22 cellular contexts compared by ENCODE assay signal in the genomic region with DNA sequence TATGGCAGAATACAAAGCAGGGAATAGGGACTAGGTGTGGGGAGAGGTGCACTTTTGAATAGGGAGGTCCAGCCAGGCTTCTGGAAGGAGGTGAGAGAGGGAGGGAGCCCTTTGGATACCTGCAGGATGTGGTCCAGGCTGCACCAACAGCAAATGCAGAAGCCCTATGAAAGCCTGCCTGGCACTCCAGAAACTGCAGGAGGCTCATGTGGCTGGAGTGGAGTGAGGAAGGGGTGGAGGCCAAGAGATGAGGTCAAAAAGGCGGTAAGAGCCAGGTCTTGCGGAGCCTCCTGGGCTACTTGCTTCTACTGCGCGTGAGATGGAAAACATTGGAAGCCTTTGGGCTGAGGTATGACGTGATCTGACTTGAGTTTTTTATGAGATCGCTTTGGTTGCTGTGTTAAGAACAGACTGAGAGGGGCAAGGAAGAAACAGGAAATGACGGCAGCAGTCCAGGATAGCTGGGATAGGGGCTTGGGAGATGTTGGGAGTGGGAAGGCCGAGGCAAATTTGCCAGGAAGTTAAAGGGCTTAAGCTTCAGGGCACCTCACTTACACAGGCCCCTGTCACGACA. TPM values are rescaled to one million over a fixed set of nuclear protein-coding genes. Genes with fewer than 3 reads are reported as not detected.
A peak's percentile ranks its signal among the peaks of the same experiment; 100 is the strongest.
DNase-seq lines count a peak whose midpoint lies in the region; ATAC-seq and TF ChIP-seq lines count a peak whose summit lies in the region.
"Had no signal": no experiment of that assay in that cellular context is flagged by ENCODE, and none has a peak within 500 bp of the region (broad histone marks: within the 10 kb centered on the region; RNA-seq: fewer than 3 reads in every experiment).

No MANE protein-coding gene starts in this region.

- H3K27ac ChIP-seq in thyroid gland (no peak overlapping the region), SJCRH30 (no peak overlapping the region)
- H3K27ac ChIP-seq: BLaER1, RWPE1 had no signal

- H3K36me3 ChIP-seq in thyroid gland: no peaks in the 10 kb centered on the region
- H3K36me3 ChIP-seq in SJCRH30: no peaks in the 10 kb centered on the region
- H3K36me3 ChIP-seq: BLaER1 had no signal

- peaks cover 14 to 34% of the 10 kb centered on the region in 2 donors for H3K4me1 Mint-ChIP-seq in natural killer cell treated with Interleukin-12 subunit alpha and Interleukin-12 subunit beta and Interleukin-15 and Interleukin-18, amount 100 ng/mL, for 72 hours (ENCODE audit: low read depth in 2 of 2)
- H3K4me1 Mint-ChIP-seq in natural killer cell: peaks cover 0 to 23% of the 10 kb centered on the region in 2 donors
- peaks cover 20 to 30% (median 30%) of the 10 kb centered on the region in 3 donors for H3K4me1 Mint-ChIP-seq in T-cell
- peaks cover 40% of the 10 kb centered on the region for H3K4me1 Mint-ChIP-seq in activated T-helper 2 cell treated with anti-CD3 and anti-CD28 coated beads, Interferon-gamma antibody, Interleukin-2, Interleukin-4, amounts not matched to agents 10 μg/mL and 5 μg/mL and 100 μg/mL, durations not matched to agents 14 hours and 24 hours and 36 hours (ENCODE audit: low read depth)
- H3K4me1 Mint-ChIP-seq in type B pancreatic cell (ENCODE audit: unreplicated experiment): no peaks in the 10 kb centered on the region

- peak overlapping the region; percentile 34 for H3K4me3 Mint-ChIP-seq in natural killer cell treated with Interleukin-12 subunit alpha and Interleukin-12 subunit beta and Interleukin-15 and Interleukin-18, amount 100 ng/mL, for 72 hours
- H3K4me3 Mint-ChIP-seq in natural killer cell (no peak overlapping the region), T-cell (no peak overlapping the region), type B pancreatic cell (no peak overlapping the region)
- H3K4me3 Mint-ChIP-seq in activated T-helper 2 cell treated with anti-CD3 and anti-CD28 coated beads, Interferon-gamma antibody, Interleukin-2, Interleukin-4, amounts not matched to agents 10 μg/mL and 5 μg/mL and 100 μg/mL, durations not matched to agents 14 hours and 24 hours and 36 hours (ENCODE audit: low read depth): no peak overlapping the region
- H3K4me3 Mint-ChIP-seq: CD4-positive, alpha-beta T cell had no signal

- H3K27me3 Mint-ChIP-seq in natural killer cell treated with Interleukin-12 subunit alpha and Interleukin-12 subunit beta and Interleukin-15 and Interleukin-18, amount 100 ng/mL, for 72 hours: peaks cover 2 to 8% of the 10 kb centered on the region in 2 donors
- H3K27me3 Mint-ChIP-seq in natural killer cell (ENCODE audit: low read depth in 2 of 2) (peaks cover 0 to 11% of the 10 kb centered on the region in 2 donors), T-cell (no peaks in the 10 kb centered on the region), type B pancreatic cell (peaks cover 44% of the 10 kb centered on the region)
- no peaks in the 10 kb centered on the region for H3K27me3 Mint-ChIP-seq in activated T-helper 2 cell treated with anti-CD3 and anti-CD28 coated beads, Interferon-gamma antibody, Interleukin-2, Interleukin-4, amounts not matched to agents 10 μg/mL and 5 μg/mL and 100 μg/mL, durations not matched to agents 14 hours and 24 hours and 36 hours (ENCODE audit: low read depth)
- H3K27me3 Mint-ChIP-seq: CD4-positive, alpha-beta T cell had no signal

- POLR2A ChIA-PET in T-cell (lab: Charles Lee): interaction anchor here in 1 of 2 donors (0.6 kb wide), 1 partner anchor 349 kb away, joined by 3 read pairs; no protein-coding TSS in a partner anchor

- intact Hi-C loops in natural killer cell (cut with micrococcal nuclease) (no loop called here), thyroid gland (cut with DNase I) (no loop called here)
- intact Hi-C loops in activated T-helper 2 cell treated with anti-CD3 and anti-CD28 coated beads, Interferon-gamma antibody, Interleukin-2, Interleukin-4, amounts not matched to agents 10 μg/mL and 5 μg/mL and 100 μg/mL, durations not matched to agents 14 hours and 24 hours and 36 hours (cut with micrococcal nuclease): loop anchor here (1.0 kb wide), 1 partner anchor 8 kb away; no protein-coding TSS in a partner anchor

- H3K4me3 ChIP-seq in thyroid gland (replicated peaks in 1 of 3): no peak overlapping the region
- H3K4me3 ChIP-seq in SJCRH30: no peak overlapping the region
- H3K4me3 ChIP-seq: BLaER1 had no signal

- ATAC-seq in natural killer cell treated with Interleukin-12 subunit alpha and Interleukin-12 subunit beta and Interleukin-15 and Interleukin-18, amount 100 ng/mL, for 72 hours: no peak
- ATAC-seq in natural killer cell: no peak
- ATAC-seq in T-cell (replicated peaks in 1 of 4): no peak

- no peaks in the 10 kb centered on the region for H3K9me3 ChIP-seq in thyroid gland
- no peaks in the 10 kb centered on the region for H3K9me3 ChIP-seq in SJCRH30 (replicated peaks)
- H3K9me3 ChIP-seq: BLaER1 had no signal

- CTCF ChIA-PET in T-cell (lab: Charles Lee): no interaction called here

- H3K27ac Mint-ChIP-seq in natural killer cell treated with Interleukin-12 subunit alpha and Interleukin-12 subunit beta and Interleukin-15 and Interleukin-18, amount 100 ng/mL, for 72 hours: peak overlapping the region; percentile 5 to 57
- no peak overlapping the region for H3K27ac Mint-ChIP-seq in natural killer cell
- peak overlapping the region; percentile 4 to 84 for H3K27ac Mint-ChIP-seq in T-cell
- H3K27ac Mint-ChIP-seq in activated T-helper 2 cell treated with anti-CD3 and anti-CD28 coated beads, Interferon-gamma antibody, Interleukin-2, Interleukin-4, amounts not matched to agents 10 μg/mL and 5 μg/mL and 100 μg/mL, durations not matched to agents 14 hours and 24 hours and 36 hours: peak overlapping the region; percentile 59
- no peak overlapping the region for H3K27ac Mint-ChIP-seq in type B pancreatic cell
- H3K27ac Mint-ChIP-seq: CD4-positive, alpha-beta T cell had no signal

- no peaks in the 10 kb centered on the region for H3K36me3 Mint-ChIP-seq in natural killer cell treated with Interleukin-12 subunit alpha and Interleukin-12 subunit beta and Interleukin-15 and Interleukin-18, amount 100 ng/mL, for 72 hours
- H3K36me3 Mint-ChIP-seq in natural killer cell (no peaks in the 10 kb centered on the region), T-cell (no peaks in the 10 kb centered on the region), type B pancreatic cell (no peaks in the 10 kb centered on the region)
- no peaks in the 10 kb centered on the region for H3K36me3 Mint-ChIP-seq in activated T-helper 2 cell treated with anti-CD3 and anti-CD28 coated beads, Interferon-gamma antibody, Interleukin-2, Interleukin-4, amounts not matched to agents 10 μg/mL and 5 μg/mL and 100 μg/mL, durations not matched to agents 14 hours and 24 hours and 36 hours (ENCODE audit: low read depth)

- H3K9me3 Mint-ChIP-seq in natural killer cell treated with Interleukin-12 subunit alpha and Interleukin-12 subunit beta and Interleukin-15 and Interleukin-18, amount 100 ng/mL, for 72 hours: no peaks in the 10 kb centered on the region
- no peaks in the 10 kb centered on the region for H3K9me3 Mint-ChIP-seq in natural killer cell
- no peaks in the 10 kb centered on the region for H3K9me3 Mint-ChIP-seq in T-cell
- H3K9me3 Mint-ChIP-seq in activated T-helper 2 cell treated with anti-CD3 and anti-CD28 coated beads, Interferon-gamma antibody, Interleukin-2, Interleukin-4, amounts not matched to agents 10 μg/mL and 5 μg/mL and 100 μg/mL, durations not matched to agents 14 hours and 24 hours and 36 hours: no peaks in the 10 kb centered on the region
- no peaks in the 10 kb centered on the region for H3K9me3 Mint-ChIP-seq in type B pancreatic cell
- H3K9me3 Mint-ChIP-seq: CD4-positive, alpha-beta T cell had no signal

- 82 to 89% methylated on average over 9 of the region's 9 CpGs for WGBS in thyroid gland, 2 donors

- no peaks in the 10 kb centered on the region for H3K27me3 ChIP-seq in thyroid gland
- no peaks in the 10 kb centered on the region for H3K27me3 ChIP-seq in SJCRH30
- H3K27me3 ChIP-seq: BLaER1 had no signal

- DNase-seq in natural killer cell treated with Interleukin-12 subunit alpha and Interleukin-12 subunit beta and Interleukin-15 and Interleukin-18, amount 100 ng/mL, for 72 hours (ENCODE audit: low spot score): no peak
- DNase-seq in natural killer cell (no peak), T-cell (no peak), type B pancreatic cell (ENCODE audit: extremely low spot score, unreplicated experiment) (peak; percentile 16), thyroid gland (no peak), SJCRH30 (no peak), retina (no peak)
- no peak for DNase-seq in activated T-helper 2 cell treated with anti-CD3 and anti-CD28 coated beads, Interferon-gamma antibody, Interleukin-2, Interleukin-4, amounts not matched to agents 10 μg/mL and 5 μg/mL and 100 μg/mL, durations not matched to agents 14 hours and 24 hours and 36 hours (ENCODE audit: low spot score)
- DNase-seq: Calu3; CD4-positive, alpha-beta T cell; DMS153; Kasumi-1; NCI-H1694; NCI-H2081; NCI-H2171; NCI-H345; NCI-H524; NCI-H774; NK-92 treated with Interleukin-12 subunit alpha and Interleukin-12 subunit beta, amount 100 ng/mL, for 24 hours; SHP77 treated with DMSO at 0.1 percent for 48 hours had no signal

- TF ChIP-seq POLR2A in thyroid gland (IDR thresholded peaks at IDR 0.05): no peak

- H3K4me1 ChIP-seq in thyroid gland (peaks cover 13 to 16% of the 10 kb centered on the region in 2 donors), SJCRH30 (no peaks in the 10 kb centered on the region)

- no peak for TF ChIP-seq CTCF in natural killer cell (IDR thresholded peaks at IDR 0.05)
- no peak for TF ChIP-seq CTCF in type B pancreatic cell (conservative IDR thresholded peaks at IDR 0.05)
- TF ChIP-seq CTCF in thyroid gland (IDR thresholded peaks at IDR 0.05): no peak

RNA-seq across cellular contexts. Expression of a gene that starts 4.4 kb away (rescaled TPM):
- total RNA-seq in natural killer cell treated with Interleukin-12 subunit alpha and Interleukin-12 subunit beta and Interleukin-15 and Interleukin-18, amount 100 ng/mL, for 72 hours: 100 to 1,000 TPM in 1 of 2 donors, 10 to 100 TPM in 1; 46.6 to 137 TPM
- 1 to 10 TPM in 2 of 3 donors, under 1 TPM in 1; 0.25 to 3.6 (median 1.2) TPM for total RNA-seq in natural killer cell
- 1 to 10 TPM in 3 of 5 donors, under 1 TPM in 2; 0.30 to 3.2 (median 2.1) TPM for total RNA-seq in T-cell
- 246 and 249 TPM in 2 replicates for total RNA-seq in activated T-helper 2 cell treated with anti-CD3 and anti-CD28 coated beads, Interferon-gamma antibody, Interleukin-2, Interleukin-4, amounts not matched to agents 10 μg/mL and 5 μg/mL and 100 μg/mL, durations not matched to agents 14 hours and 24 hours and 36 hours
- 0.55 and 0.72 TPM in 2 replicates for total RNA-seq in type B pancreatic cell (ENCODE audit: low replicate concordance)
- 1 to 10 TPM; 1.2 to 1.6 (median 1.2) TPM for total RNA-seq in thyroid gland
- 15.6 and 16.5 TPM in 2 replicates for total RNA-seq in SJCRH30 (2014; rRNA removed; shearing (Covaris generic))

Comparison
In these comparisons a context has a peak if more than half of its experiments do, and no peak if none do; other contexts are left out.
1. H3K27ac Mint-ChIP-seq: peak in natural killer cell treated with Interleukin-12 subunit alpha and Interleukin-12 subunit beta and Interleukin-15 and Interleukin-18, amount 100 ng/mL, for 72 hours (2 of 2), T-cell (2 of 2) and activated T-helper 2 cell treated with anti-CD3 and anti-CD28 coated beads, Interferon-gamma antibody, Interleukin-2, Interleukin-4, amounts not matched to agents 10 μg/mL and 5 μg/mL and 100 μg/mL, durations not matched to agents 14 hours and 24 hours and 36 hours (single experiment); none in natural killer cell (0 of 2) and type B pancreatic cell (single experiment).